9 cellular contexts compared by ENCODE assay signal in the genomic region with DNA sequence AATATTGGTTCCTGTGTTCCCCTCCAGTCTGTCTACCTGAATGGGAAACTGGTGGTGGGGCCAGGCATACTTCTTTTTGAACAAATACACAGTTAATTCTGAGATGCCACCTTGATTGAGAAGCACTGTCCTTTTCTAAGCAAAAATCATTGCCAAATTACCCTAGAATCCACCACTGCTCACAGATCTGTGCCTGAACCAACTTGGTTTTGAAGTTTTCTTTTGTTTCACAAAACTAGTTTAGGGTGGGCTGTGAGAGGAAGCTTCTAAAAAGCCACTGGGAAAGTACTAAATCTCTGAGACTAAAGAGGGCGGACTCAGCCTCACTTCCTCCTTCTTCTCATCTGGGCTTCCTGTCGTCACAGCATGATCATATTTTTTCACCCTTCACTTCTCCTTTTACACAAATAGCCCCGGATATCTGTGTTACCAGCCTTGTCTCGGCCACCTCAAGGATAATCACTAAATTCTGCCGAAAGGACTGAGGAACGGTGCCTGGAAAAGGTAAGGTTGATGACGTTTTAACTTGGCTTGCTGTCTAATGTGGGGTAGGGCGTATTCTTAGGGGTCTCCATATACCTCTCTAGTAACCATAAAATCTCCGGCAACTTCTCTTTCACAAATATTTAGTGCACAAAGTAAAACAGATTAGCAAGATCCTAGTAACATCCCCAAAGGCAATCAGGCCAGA. TPM values are rescaled to one million over a fixed set of nuclear protein-coding genes. Genes with fewer than 3 reads are reported as not detected.
DNase-seq lines count a peak whose midpoint lies in the region; ATAC-seq and TF ChIP-seq lines count a peak whose summit lies in the region.
"Had no signal": no experiment of that assay in that cellular context is flagged by ENCODE, and none has a peak within 500 bp of the region (broad histone marks: within the 10 kb centered on the region; RNA-seq: fewer than 3 reads in every experiment).

A gene with protein sequence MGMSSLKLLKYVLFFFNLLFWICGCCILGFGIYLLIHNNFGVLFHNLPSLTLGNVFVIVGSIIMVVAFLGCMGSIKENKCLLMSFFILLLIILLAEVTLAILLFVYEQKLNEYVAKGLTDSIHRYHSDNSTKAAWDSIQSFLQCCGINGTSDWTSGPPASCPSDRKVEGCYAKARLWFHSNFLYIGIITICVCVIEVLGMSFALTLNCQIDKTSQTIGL (plus strand): TSS at position 404 of the 691 bp plus-strand sequence. CDS start 18,261 bp downstream, outside the sequence.

- peaks cover 53% of the 10 kb centered on the region for H3K4me1 ChIP-seq in CD4-positive, alpha-beta memory T cell (ENCODE audit: insufficient read depth, low read length)
- no peaks in the 10 kb centered on the region for H3K4me1 ChIP-seq in tibial artery
- no peaks in the 10 kb centered on the region for H3K4me1 ChIP-seq in SJCRH30

- intact Hi-C loops in CD4-positive, alpha-beta memory T cell (cut with micrococcal nuclease): loop anchor here (1.0 to 10.0 kb wide), 5 partner anchors 42 to 724 kb away; partner anchors contain the start of genes KCNC4 and LRIF1
- intact Hi-C loops in activated CD8-positive, alpha-beta T cell treated with anti-CD3 and anti-CD28 coated beads for 36 hours (cut with micrococcal nuclease): loop anchor here (10.0 kb wide), 2 partner anchors 198 to 238 kb away; partner anchors contain the start of gene KCNA3
- intact Hi-C loops in tibial artery (cut with DNase I; ENCODE audit: low total_unique reads): no loop called here

- H3K36me3 Mint-ChIP-seq in CD4-positive, alpha-beta memory T cell: peaks cover 20 to 41% of the 10 kb centered on the region in 2 donors
- peaks cover 38% of the 10 kb centered on the region for H3K36me3 Mint-ChIP-seq in activated CD8-positive, alpha-beta T cell treated with anti-CD3 and anti-CD28 coated beads for 36 hours (ENCODE audit: low read depth)
- H3K36me3 Mint-ChIP-seq in immature natural killer cell: peaks cover 4 to 10% (median 9%) of the 10 kb centered on the region in 3 donors

- peak; percentile 70 to 82 (median 73) for DNase-seq in CD4-positive, alpha-beta memory T cell
- peak; percentile 41 to 87 for DNase-seq in HL-60 (ENCODE audit: low read depth in 1 of 2, low spot score in 1 of 2)
- DNase-seq in activated CD8-positive, alpha-beta T cell treated with anti-CD3 and anti-CD28 coated beads for 36 hours: peak; percentile 71
- peak; percentile 70 to 73 (median 72) for DNase-seq in immature natural killer cell
- peak in 1 of 2 donors; percentile 46 for DNase-seq in tibial artery
- no peak for DNase-seq in SJCRH30
- DNase-seq in SK-N-DZ (ENCODE audit: low spot score): no peak

- no peaks in the 10 kb centered on the region for H3K27me3 ChIP-seq in CD4-positive, alpha-beta memory T cell (ENCODE audit: insufficient read depth, low read length)
- H3K27me3 ChIP-seq in HL-60 (ENCODE audit: insufficient read depth, poor library complexity, severe bottlenecking) (no peaks in the 10 kb centered on the region), tibial artery (no peaks in the 10 kb centered on the region), SJCRH30 (0 out of 2 replicates have a peak, but pooled peaks cover 3% of the 10 kb centered on the region)

- POLR2A ChIA-PET in CD4-positive, alpha-beta memory T cell (lab: Charles Lee; ENCODE audit: partially characterized antibody): interaction anchor here (0.6 to 5.3 kb wide), 22 partner anchors 9 to 355 kb away, joined by 3 to 69 read pairs (median 5); partner anchors contain the start of genes CHI3L2, KCNA3 and LRIF1
- POLR2A ChIA-PET in activated CD8-positive, alpha-beta T cell treated with anti-CD3 and anti-CD28 coated beads for 36 hours (lab: Charles Lee): interaction anchor here (0.8 to 6.3 kb wide), 14 partner anchors 10 to 267 kb away, joined by 3 to 65 read pairs (median 5); partner anchors contain the start of genes CEPT1, DRAM2, KCNA3 and LRIF1

- H3K4me3 ChIP-seq in CD4-positive, alpha-beta memory T cell (ENCODE audit: low read length in 2 of 2): peak within 1 kb of the TSS; percentile 79 to 92
- H3K4me3 ChIP-seq in HL-60 (replicated peaks; ENCODE audit: insufficient read depth, low read length) (peak within 1 kb of the TSS; percentile 57), tibial artery (peak within 1 kb of the TSS; percentile 30 to 34), SJCRH30 (no peak within 1 kb of the TSS)

- peak; percentile 52 for ATAC-seq in GM19455 (IDR thresholded peaks at IDR 0.05; ENCODE audit: unreplicated experiment)
- ATAC-seq in activated CD8-positive, alpha-beta T cell treated with anti-CD3 and anti-CD28 coated beads for 36 hours: peak; percentile 35

- TF ChIP-seq CTCF in HL-60 (IDR thresholded peaks at IDR 0.05; ENCODE audit: insufficient read depth, low read length) (no peak), tibial artery (IDR thresholded peaks at IDR 0.05) (no peak)
- TF ChIP-seq CTCF in activated CD8-positive, alpha-beta T cell treated with anti-CD3 and anti-CD28 coated beads for 36 hours (IDR thresholded peaks at IDR 0.05): no peak

- H3K27ac Mint-ChIP-seq in CD4-positive, alpha-beta memory T cell: peak within 1 kb of the TSS; percentile 93 to 99 (median 98)
- peak within 1 kb of the TSS; percentile 99 for H3K27ac Mint-ChIP-seq in activated CD8-positive, alpha-beta T cell treated with anti-CD3 and anti-CD28 coated beads for 36 hours
- peak within 1 kb of the TSS; percentile 95 to 100 (median 98) for H3K27ac Mint-ChIP-seq in immature natural killer cell

- H3K9me3 Mint-ChIP-seq in CD4-positive, alpha-beta memory T cell: peaks cover 0 to 4% (median under 1%) of the 10 kb centered on the region in 8 donors
- peaks cover 8% of the 10 kb centered on the region for H3K9me3 Mint-ChIP-seq in activated CD8-positive, alpha-beta T cell treated with anti-CD3 and anti-CD28 coated beads for 36 hours
- no peaks in the 10 kb centered on the region for H3K9me3 Mint-ChIP-seq in immature natural killer cell

- H3K27ac ChIP-seq in CD4-positive, alpha-beta memory T cell (ENCODE audit: low read depth, low read length): peak within 1 kb of the TSS; percentile 88
- H3K27ac ChIP-seq in HL-60 (replicated peaks) (peak within 1 kb of the TSS; percentile 78), tibial artery (no peak within 1 kb of the TSS), SJCRH30 (no peak within 1 kb of the TSS)

- CTCF ChIA-PET in CD4-positive, alpha-beta memory T cell (lab: Charles Lee; ENCODE audit: partially characterized antibody): interaction anchor here (1.0 to 3.2 kb wide), 8 partner anchors 43 to 253 kb away, joined by 3 to 15 read pairs (median 5); no protein-coding TSS in a partner anchor
- CTCF ChIA-PET in activated CD8-positive, alpha-beta T cell treated with anti-CD3 and anti-CD28 coated beads for 36 hours (lab: Charles Lee): interaction anchor here (0.7 to 2.5 kb wide), 7 partner anchors 13 to 266 kb away, joined by 3 to 12 read pairs (median 4); no protein-coding TSS in a partner anchor

- peak within 1 kb of the TSS; percentile 94 to 100 (median 98) for H3K4me3 Mint-ChIP-seq in CD4-positive, alpha-beta memory T cell
- peak within 1 kb of the TSS; percentile 91 for H3K4me3 Mint-ChIP-seq in activated CD8-positive, alpha-beta T cell treated with anti-CD3 and anti-CD28 coated beads for 36 hours
- peak within 1 kb of the TSS; percentile 96 to 99 (median 98) for H3K4me3 Mint-ChIP-seq in immature natural killer cell

- no peaks in the 10 kb centered on the region for H3K9me3 ChIP-seq in CD4-positive, alpha-beta memory T cell (ENCODE audit: control insufficient read depth in 1 of 2, low read length in 2 of 2)
- H3K9me3 ChIP-seq in tibial artery (peaks cover 0 to 6% (median 0%) of the 10 kb centered on the region in 3 donors), SJCRH30 (replicated peaks) (no peaks in the 10 kb centered on the region)

- no peaks in the 10 kb centered on the region for H3K36me3 ChIP-seq in CD4-positive, alpha-beta memory T cell (ENCODE audit: insufficient read depth, low read length)
- H3K36me3 ChIP-seq in tibial artery (no peaks in the 10 kb centered on the region), SJCRH30 (no peaks in the 10 kb centered on the region)

- H3K27me3 Mint-ChIP-seq in CD4-positive, alpha-beta memory T cell: no peaks in the 10 kb centered on the region
- no peaks in the 10 kb centered on the region for H3K27me3 Mint-ChIP-seq in activated CD8-positive, alpha-beta T cell treated with anti-CD3 and anti-CD28 coated beads for 36 hours
- H3K27me3 Mint-ChIP-seq in immature natural killer cell (ENCODE audit: low read depth in 3 of 3): peaks cover 0 to 9% (median 0%) of the 10 kb centered on the region in 3 donors

- peaks cover 41 to 79% (median 50%) of the 10 kb centered on the region in 4 donors for H3K4me1 Mint-ChIP-seq in CD4-positive, alpha-beta memory T cell
- H3K4me1 Mint-ChIP-seq in activated CD8-positive, alpha-beta T cell treated with anti-CD3 and anti-CD28 coated beads for 36 hours (ENCODE audit: low read depth): peaks cover 31% of the 10 kb centered on the region
- peaks cover 45 to 60% of the 10 kb centered on the region in 2 donors for H3K4me1 Mint-ChIP-seq in immature natural killer cell

RNA-seq across cellular contexts. Expression of the gene that starts here (rescaled TPM):
- 100 to 1,000 TPM; 337 to 338 TPM for total RNA-seq in CD4-positive, alpha-beta memory T cell
- 1,000 to 10,000 TPM in 1 of 2 donors, 100 to 1,000 TPM in 1; 989 to 1,003 TPM for polyA plus RNA-seq in CD4-positive, alpha-beta memory T cell
- 100 to 1,000 TPM; 251 to 257 TPM for total RNA-seq in activated CD8-positive, alpha-beta T cell treated with anti-CD3 and anti-CD28 coated beads for 36 hours
- polyA plus RNA-seq in immature natural killer cell: 1,000 to 10,000 TPM in 2 of 3 donors, 100 to 1,000 TPM in 1; 997 to 1,455 (median 1,434) TPM
- 0.08 and 0.15 TPM in 2 replicates for total RNA-seq in SJCRH30 (2014; rRNA removed; shearing (Covaris generic))
- not detected in 2 replicates for polyA plus RNA-seq in SK-N-DZ (2014; cell fraction: cytosol; rRNA removed)
- polyA plus RNA-seq in SK-N-DZ (2014; cell fraction: nucleus; rRNA removed): not detected in 2 replicates
- total RNA-seq: bronchial epithelial cell had no signal

Comparison
In these comparisons a context has a peak if more than half of its experiments do, and no peak if none do; other contexts are left out.
1. RNA of the gene that starts here (total RNA-seq): 337 to 338 TPM in CD4-positive, alpha-beta memory T cell and 251 to 257 TPM in activated CD8-positive, alpha-beta T cell treated with anti-CD3 and anti-CD28 coated beads for 36 hours; 0.08 to 0.15 TPM in SJCRH30; every median in the first group is over 100 times any median in the second.
2. DNase-seq: peak in CD4-positive, alpha-beta memory T cell (5 of 5), HL-60 (2 of 2), activated CD8-positive, alpha-beta T cell treated with anti-CD3 and anti-CD28 coated beads for 36 hours (single experiment) and immature natural killer cell (3 of 3); none in SJCRH30 (0 of 2) and SK-N-DZ (single experiment).
3. H3K27ac ChIP-seq: peak in CD4-positive, alpha-beta memory T cell (single experiment) and HL-60 (single experiment); none in tibial artery (0 of 2) and SJCRH30 (single experiment).
4. Peak in every context shown above with its lines, with median percentiles within 50 percentile points of each other: H3K27ac Mint-ChIP-seq and H3K4me3 Mint-ChIP-seq.